ENCODE assay signal across 1 cellular context in the genomic region with DNA sequence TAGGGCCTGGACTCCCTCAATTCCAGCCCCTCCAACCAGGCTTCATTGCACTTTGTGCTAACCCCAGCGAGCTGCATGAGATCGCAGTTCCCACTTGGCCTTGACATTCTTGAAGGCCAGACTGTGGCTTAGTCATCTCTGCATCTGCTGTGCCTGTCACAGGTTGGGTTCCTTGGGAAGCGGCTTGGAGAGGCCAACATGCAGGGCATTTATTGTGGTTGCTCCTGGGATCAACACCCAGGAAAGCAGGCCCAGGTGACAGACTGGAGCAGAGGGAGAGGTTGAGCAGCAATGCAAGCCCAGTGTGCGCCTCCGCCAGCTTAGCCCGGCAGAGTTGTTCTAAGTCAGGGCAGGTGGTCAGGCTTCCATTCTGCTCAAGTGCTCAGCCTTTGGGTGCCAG.
TF ChIP-seq lines count a peak whose summit lies in the region.

No MANE protein-coding gene starts in this region.

TF ChIP-seq in HepG2, 621 proteins besides CTCF, POLR2A, EP300 and RAD21:
- TF ChIP-seq TEAD3 (CRISPR knock-in tag; optimal IDR thresholded peaks at IDR 0.05; ENCODE audit: borderline replicate concordance) (no peak), ARHGAP35 (CRISPR knock-in tag; IDR thresholded peaks at IDR 0.05; ENCODE audit: borderline replicate concordance) (no peak), PPARG (CRISPR knock-in tag; conservative IDR thresholded peaks at IDR 0.05) (no peak), KAT8 (CRISPR knock-in tag; IDR thresholded peaks at IDR 0.05) (no peak), TCF7 (IDR thresholded peaks at IDR 0.05; ENCODE audit: low read depth) (no peak), FOSL2 (CRISPR knock-in tag; IDR thresholded peaks at IDR 0.05) (peak; percentile 70), ZNF687 (CRISPR knock-in tag; IDR thresholded peaks at IDR 0.05) (peak; percentile 25), RARA (CRISPR knock-in tag; IDR thresholded peaks at IDR 0.05) (0 out of 2 replicates have a peak, but pooled peaks have one; percentile 12), ZNF775 (CRISPR knock-in tag; IDR thresholded peaks at IDR 0.05; ENCODE audit: borderline replicate concordance) (no peak), SALL1 (CRISPR knock-in tag; IDR thresholded peaks at IDR 0.05) (no peak), HNF4A (CRISPR knock-in tag; IDR thresholded peaks at IDR 0.05) (0 out of 2 replicates have a peak, but pooled peaks have one; percentile 12), NONO (IDR thresholded peaks at IDR 0.05) (no peak), NONO (CRISPR knock-in tag; conservative IDR thresholded peaks at IDR 0.05) (no peak), FOXC1 (CRISPR knock-in tag; IDR thresholded peaks at IDR 0.05; ENCODE audit: borderline replicate concordance) (no peak), TBX2 (CRISPR knock-in tag; IDR thresholded peaks at IDR 0.05; ENCODE audit: borderline replicate concordance) (no peak), ZFX (CRISPR knock-in tag; IDR thresholded peaks at IDR 0.05; ENCODE audit: low read depth) (peak; percentile 21; the same call in 1 of the 2 replicates), ZNF615 (CRISPR knock-in tag; IDR thresholded peaks at IDR 0.05; ENCODE audit: borderline replicate concordance) (no peak), TOPORS (CRISPR knock-in tag; IDR thresholded peaks at IDR 0.05) (no peak)
TF ChIP-seq in HepG2: peak in this region for 5.
